ENCODE assay signal across 10 cellular contexts in genomic region chr2:164954954-164955701, GRCh38. TPM values are rescaled to one million over a fixed set of nuclear protein-coding genes. Genes with fewer than 3 reads are reported as not detected.
DNase-seq lines count a peak whose midpoint lies in the region; ATAC-seq, FAIRE-seq and TF ChIP-seq lines count a peak whose summit lies in the region.
"Had no signal": no experiment of that assay in that cellular context is flagged by ENCODE, and none has a peak within 500 bp of the region (broad histone marks: within the 10 kb centered on the region; RNA-seq: fewer than 3 reads in every experiment).

Gene SLC38A11 (minus strand): TSS chr2:164955525. CDS start chr2:164955247, 278 bp downstream.

- H3K36me3 ChIP-seq in pancreas, result no peaks in the 10 kb centered on the region

- no peaks in the 10 kb centered on the region for H3K9me3 ChIP-seq in pancreas

- intact Hi-C loops in activated B cell treated with CpG ODN at 0.5 μM for 24 hours (cut with micrococcal nuclease), result loop anchor here (2.0 kb wide), 2 partner anchors 16 kb away; no protein-coding TSS in a partner anchor
- intact Hi-C loops in head of caudate nucleus (cut with DNase I), result no loop called here
- intact Hi-C loops in pancreas (cut with DNase I), result no loop called here

- H3K27me3 ChIP-seq in pancreas, result no peaks in the 10 kb centered on the region

- peaks cover 29% of the 10 kb centered on the region for H3K4me1 Mint-ChIP-seq in activated B cell treated with CpG ODN at 0.5 μM for 24 hours

- TF ChIP-seq CTCF in activated B cell treated with CpG ODN at 0.5 μM for 24 hours (IDR thresholded peaks at IDR 0.05) (no peak), pancreas (IDR thresholded peaks at IDR 0.05) (no peak)

- H3K4me1 ChIP-seq in pancreas, result peaks cover 0 to 5% (median 0%) of the 10 kb centered on the region in 3 donors

- H3K4me3 ChIP-seq in pancreas, result peak within 1 kb of the TSS; percentile 13 to 46 (median 32)

- WGBS in pancreas, 2 donors, result 8 to 9% methylated on average over 34 of the region's 34 CpGs

- H3K9me3 Mint-ChIP-seq in activated B cell treated with CpG ODN at 0.5 μM for 24 hours, result no peaks in the 10 kb centered on the region

- ATAC-seq in activated B cell treated with CpG ODN at 0.5 μM for 24 hours (ENCODE audit: low read depth) (peak; percentile 66), pancreas (peak; percentile 83 to 98 (median 94))

- CTCF ChIA-PET in activated B cell treated with CpG ODN at 0.5 μM for 24 hours (lab: Charles Lee), result no interaction called here

- POLR2A ChIA-PET in activated B cell treated with CpG ODN at 0.5 μM for 24 hours (lab: Charles Lee), result interaction anchor here (0.5 to 0.6 kb wide), 2 partner anchors 22 to 194 kb away, joined by 3 read pairs; no protein-coding TSS in a partner anchor

- FAIRE-seq in pancreas (lab: Jason Lieb, UNC), result no peak
- FAIRE-seq: H54 had no signal

- H3K27ac Mint-ChIP-seq in activated B cell treated with CpG ODN at 0.5 μM for 24 hours, result peak within 1 kb of the TSS; percentile 18

- peaks cover 2% of the 10 kb centered on the region for H3K27me3 Mint-ChIP-seq in activated B cell treated with CpG ODN at 0.5 μM for 24 hours

- DNase-seq in AG20443 (ENCODE audit: low spot score) (peak; percentile 42), activated B cell treated with CpG ODN at 0.5 μM for 24 hours (peak; percentile 20), head of caudate nucleus (peak in 36 of 42 donors; percentile 4 to 58 (median 22)), pancreas (peak in 5 of 6 donors; percentile 31 to 79 (median 39)), SW480 (ENCODE audit: low spot score) (no peak), NCI-H510A treated with DMSO at 0.1 percent for 48 hours (lab: John Stamatoyannopoulos, UW) (no peak)
- DNase-seq in activated naive CD4-positive, alpha-beta T cell treated with Interleukin-2 at 50 U/mL for 16 hours, result no peak
- no peak for DNase-seq in stimulated activated CD4-positive, alpha-beta T cell treated with anti-CD3 and anti-CD28 coated beads, Interleukin-2, amount 100 ng/mL, for 48 hours
- DNase-seq: NCI-H187 treated with DMSO at 0.1 percent for 48 hours had no signal

- H3K36me3 Mint-ChIP-seq in activated B cell treated with CpG ODN at 0.5 μM for 24 hours (ENCODE audit: low read depth), result no peaks in the 10 kb centered on the region

- H3K27ac ChIP-seq in pancreas, result peak within 1 kb of the TSS in 2 of 4 donors; percentile 31 to 41

- H3K4me3 Mint-ChIP-seq in activated B cell treated with CpG ODN at 0.5 μM for 24 hours, result peak within 1 kb of the TSS; percentile 66

RNA-seq across cellular contexts. Expression of gene SLC38A11, which starts in this region (rescaled TPM):
- 2.2 and 2.6 TPM in 2 replicates for total RNA-seq in activated B cell treated with CpG ODN at 0.5 μM for 24 hours
- total RNA-seq in pancreas, result 1 to 10 TPM in 4 of 6 donors, under 1 TPM in 2; 0.55 to 5.7 (median 2.0) TPM
- 1 to 10 TPM; 2.5 to 3.9 TPM for polyA plus RNA-seq in pancreas

Comparison
In these comparisons a context has a peak if more than half of its experiments do, and no peak if none do; other contexts are left out.
1. DNase-seq: peak in AG20443 (single experiment), activated B cell treated with CpG ODN at 0.5 μM for 24 hours (single experiment), head of caudate nucleus (36 of 42) and pancreas (5 of 6); none in activated naive CD4-positive, alpha-beta T cell treated with Interleukin-2 at 50 U/mL for 16 hours (single experiment), SW480 (single experiment), stimulated activated CD4-positive, alpha-beta T cell treated with anti-CD3 and anti-CD28 coated beads, Interleukin-2, amount 100 ng/mL, for 48 hours (0 of 2) and NCI-H510A treated with DMSO at 0.1 percent for 48 hours (single experiment).